ENCODE assay signal across 8 cellular contexts in genomic region chr1:8702848-8703810, GRCh38.
A peak's percentile ranks its signal among the peaks of the same experiment; 100 is the strongest.
DNase-seq lines count a peak whose midpoint lies in the region; ATAC-seq lines count a peak whose summit lies in the region.

No MANE protein-coding gene starts in this region.

- peak; percentile 100 for DNase-seq in COLO668 (lab: John Stamatoyannopoulos, UW; ENCODE audit: unreplicated experiment)
- DNase-seq in HT1080 (ENCODE audit: low read depth), result peak; percentile 93
- peak; percentile 72 for DNase-seq in NOMO-1 treated with DMSO at 0.1 percent for 48 hours (lab: John Stamatoyannopoulos, UW; ENCODE audit: unreplicated experiment)
- DNase-seq in activated CD8-positive, alpha-beta memory T cell treated with anti-CD3 and anti-CD28 coated beads, Interleukin-2, amount 50 U/mL, for 48 hours, result peak; percentile 87
- peak; percentile 87 for DNase-seq in epidermal melanocyte (ENCODE audit: insufficient read length, low spot score)
- peak; percentile 62 to 68 for DNase-seq in stimulated activated CD8-positive, alpha-beta memory T cell treated with anti-CD3 and anti-CD28 coated beads, Interleukin-15, amount 100 ng/mL, for 48 hours (ENCODE audit: low read depth in 2 of 2)

- H3K27ac ChIP-seq in mesodermal cell (ENCODE audit: low read depth, low read length, severe bottlenecking), result peak overlapping the region; percentile 88

- peak overlapping the region; percentile 71 for H3K4me3 ChIP-seq in mesodermal cell (ENCODE audit: extremely low read depth, insufficient read depth, low read length, poor library complexity, severe bottlenecking)

- H3K9me3 ChIP-seq in mesodermal cell (ENCODE audit: control insufficient read depth, low read length), result no peaks in the 10 kb centered on the region

- peaks cover 52% of the 10 kb centered on the region for H3K4me1 ChIP-seq in mesodermal cell (ENCODE audit: control insufficient read depth, insufficient read depth, low read length, poor library complexity, severe bottlenecking)

- 0 to 1% methylated on average over 52 to 68 of the region's 88 CpGs for WGBS in mesodermal cell (ENCODE audit: insufficient coverage in 2 of 2), 2 experiments

- no peaks in the 10 kb centered on the region for H3K36me3 ChIP-seq in mesodermal cell (ENCODE audit: control insufficient read depth, insufficient read depth, low read length)

- peak; percentile 65 for ATAC-seq in GM19467 (IDR thresholded peaks at IDR 0.05; ENCODE audit: unreplicated experiment)

Comparison
In these comparisons a context has a peak if more than half of its experiments do, and no peak if none do; other contexts are left out.
1. Peak in every context shown above with its lines: DNase-seq, ATAC-seq, H3K4me3 ChIP-seq and H3K27ac ChIP-seq.